In genomic region chr19:7903244-7904073, GRCh38 we compare ENCODE assay signal across 8 cellular contexts.
DNase-seq lines count a peak whose midpoint lies in the region; ATAC-seq lines count a peak whose summit lies in the region.

TSS of gene MAP2K7 (plus strand) at chr19:7903877. CDS start at chr19:7903945, 68 bp downstream.

- peak; percentile 100 for DNase-seq in CD1c-positive myeloid dendritic cell (ENCODE audit: extremely low spot score)
- peak; percentile 96 for DNase-seq in NCI-H748 (lab: John Stamatoyannopoulos, UW; ENCODE audit: unreplicated experiment)
- peak; percentile 100 for DNase-seq in activated CD4-positive, alpha-beta T cell treated with anti-CD3 and anti-CD28 coated beads, Interleukin-2, amount 50 U/mL, for 1 hour
- peak; percentile 99 for DNase-seq in dedifferentiated amniotic fluid mesenchymal stem cell (ENCODE audit: extremely low spot score)
- DNase-seq in left kidney (ENCODE audit: low read depth, low spot score), result peak; percentile 100
- peak; percentile 100 for DNase-seq in stimulated activated CD4-positive, alpha-beta T cell treated with anti-CD3 and anti-CD28 coated beads, Interleukin-2, amount 100 ng/mL, for 24 hours

- ATAC-seq in GM19372 (IDR thresholded peaks at IDR 0.05; ENCODE audit: low read depth, unreplicated experiment) (peak; percentile 79), HG03558 (IDR thresholded peaks at IDR 0.05; ENCODE audit: extremely low read depth, unreplicated experiment) (peak; percentile 80)

Comparison
In these comparisons a context has a peak if more than half of its experiments do, and no peak if none do; other contexts are left out.
1. Peak in every context shown above with its lines: DNase-seq and ATAC-seq.